In genomic region chr12:69840727-69841126, GRCh38 we compare ENCODE assay signal across 1 cellular context.
TF ChIP-seq lines count a peak whose summit lies in the region.

No MANE protein-coding gene starts in this region.

TF ChIP-seq in A549, 52 proteins besides CTCF, POLR2A, EP300 and RAD21 (continued from another document):
- TF ChIP-seq REST (IDR thresholded peaks at IDR 0.05) (no peak), RFX5 (IDR thresholded peaks at IDR 0.05) (no peak), MAFK (IDR thresholded peaks at IDR 0.05; ENCODE audit: partially characterized antibody) (no peak), USF2 (IDR thresholded peaks at IDR 0.05) (no peak), PBX3 (IDR thresholded peaks at IDR 0.05) (no peak), ELK1 (IDR thresholded peaks at IDR 0.05; ENCODE audit: low read depth, low read length) (no peak), EHF (CRISPR knock-in tag; IDR thresholded peaks at IDR 0.05) (no peak)
